Comparison of ENCODE assay signal across 30 cellular contexts in the genomic region with DNA sequence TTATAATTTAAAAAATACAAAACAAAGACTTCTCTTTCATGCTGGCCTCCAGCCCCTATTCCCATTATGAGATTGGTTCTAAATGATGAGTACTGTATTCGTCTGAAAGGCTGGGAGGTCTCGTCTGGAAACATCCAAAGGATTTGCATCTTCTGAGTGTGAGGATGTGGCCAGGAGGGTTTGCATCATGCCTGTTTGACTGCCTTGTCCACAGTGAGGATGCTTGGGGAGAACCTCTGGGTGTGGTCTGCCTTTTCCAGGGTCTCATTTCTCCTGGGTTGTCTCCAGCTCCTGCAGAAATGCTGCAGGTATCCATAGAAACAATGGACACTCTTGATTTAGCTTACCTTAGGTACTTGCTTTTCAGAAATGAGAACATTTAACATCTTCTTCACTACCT. TPM values are rescaled to one million over a fixed set of nuclear protein-coding genes. Genes with fewer than 3 reads are reported as not detected.
"Had no signal": no experiment of that assay in that cellular context is flagged by ENCODE, and none has a peak within 500 bp of the region (broad histone marks: within the 10 kb centered on the region; RNA-seq: fewer than 3 reads in every experiment).

No MANE protein-coding gene starts in this region.

- H3K4me1 ChIP-seq: heart left ventricle, lower lobe of right lung, parathyroid adenoma, psoas muscle, right lobe of liver, tibial artery, upper lobe of right lung had no signal

- H3K36me3 ChIP-seq: heart left ventricle, lower lobe of right lung, right lobe of liver, suprapubic skin, thoracic aorta, tibial artery, upper lobe of right lung had no signal

- H3K27ac ChIP-seq: heart left ventricle, lower lobe of right lung, parathyroid adenoma, psoas muscle, right lobe of liver, suprapubic skin, thoracic aorta, tibial artery, upper lobe of right lung had no signal

- H3K4me3 Mint-ChIP-seq: immature natural killer cell; naive thymus-derived CD8-positive, alpha-beta T cell; nephron; neural crest cell; stimulated activated naive B cell treated with anti-CD40 and anti-IgM and Interleukin-4, amounts not matched to agents 10 μg/mL and 1 μg/mL and 100 μg/mL, for 72 hours; stimulated activated naive CD8-positive, alpha-beta T cell treated with anti-CD3 and anti-CD28 coated beads, Interleukin-15, Interleukin-2, amounts not matched to agents 100 ng/mL and 50 ng/mL, for 24 hours had no signal

- H3K27ac Mint-ChIP-seq: immature natural killer cell; naive thymus-derived CD8-positive, alpha-beta T cell; stimulated activated naive B cell treated with anti-CD40 and anti-IgM and Interleukin-4, amounts not matched to agents 10 μg/mL and 1 μg/mL and 100 μg/mL, for 72 hours; stimulated activated naive CD8-positive, alpha-beta T cell treated with anti-CD3 and anti-CD28 coated beads, Interleukin-15, Interleukin-2, amounts not matched to agents 100 ng/mL and 50 ng/mL, for 24 hours had no signal

- DNase-seq: heart left ventricle; hypothalamus; immature natural killer cell; kidney glomerular epithelial cell; left cardiac atrium; lower lobe of right lung; mammary epithelial cell; mesenchymal stem cell; naive thymus-derived CD8-positive, alpha-beta T cell; nucleus accumbens; psoas muscle; right lobe of liver; stimulated activated CD4-positive, alpha-beta T cell treated with anti-CD3 and anti-CD28 coated beads, Interleukin-12 subunit alpha, Interleukin-12 subunit beta, amount 100 ng/mL, for 4 hours; stimulated activated CD4-positive, alpha-beta T cell treated with anti-CD3 and anti-CD28 coated beads, Interleukin-15, amount 100 ng/mL, for 24 hours; stimulated activated CD4-positive, alpha-beta T cell treated with anti-CD3 and anti-CD28 coated beads, Interleukin-2, amount 100 ng/mL, for 24 hours; stimulated activated CD4-positive, alpha-beta T cell treated with anti-CD3 and anti-CD28 coated beads, Interleukin-4, amount 100 ng/mL, for 1 hour; stimulated activated naive B cell treated with anti-CD40 and anti-IgM and Interleukin-4, amounts not matched to agents 10 μg/mL and 1 μg/mL and 100 μg/mL, for 72 hours; tibial artery; trophoblast cell; upper lobe of right lung had no signal

- H2AFZ ChIP-seq: parathyroid adenoma had no signal

- H3K4me3 ChIP-seq: heart left ventricle, lower lobe of right lung, psoas muscle, right lobe of liver, suprapubic skin, thoracic aorta, tibial artery, upper lobe of right lung had no signal

- H3K9ac ChIP-seq: parathyroid adenoma had no signal

- H3K9me3 ChIP-seq: heart left ventricle, lower lobe of right lung, psoas muscle, right lobe of liver, suprapubic skin, thoracic aorta, tibial artery, upper lobe of right lung had no signal

- H3K27me3 Mint-ChIP-seq: stimulated activated naive CD8-positive, alpha-beta T cell treated with anti-CD3 and anti-CD28 coated beads, Interleukin-15, Interleukin-2, amounts not matched to agents 100 ng/mL and 50 ng/mL, for 24 hours had no signal

- H3K9me3 Mint-ChIP-seq: immature natural killer cell; naive thymus-derived CD8-positive, alpha-beta T cell; nephron; neural crest cell; stimulated activated naive B cell treated with anti-CD40 and anti-IgM and Interleukin-4, amounts not matched to agents 10 μg/mL and 1 μg/mL and 100 μg/mL, for 72 hours; stimulated activated naive CD8-positive, alpha-beta T cell treated with anti-CD3 and anti-CD28 coated beads, Interleukin-15, Interleukin-2, amounts not matched to agents 100 ng/mL and 50 ng/mL, for 24 hours had no signal

- H3K27me3 ChIP-seq: right lobe of liver, suprapubic skin, tibial artery had no signal

- H3K4me1 Mint-ChIP-seq: immature natural killer cell; naive thymus-derived CD8-positive, alpha-beta T cell; neural crest cell; stimulated activated naive B cell treated with anti-CD40 and anti-IgM and Interleukin-4, amounts not matched to agents 10 μg/mL and 1 μg/mL and 100 μg/mL, for 72 hours had no signal

- H3K79me2 ChIP-seq: parathyroid adenoma had no signal

- FAIRE-seq: islet of Langerhans, urothelium cell line had no signal

- ATAC-seq: heart left ventricle; left cardiac atrium; left lobe of liver; naive thymus-derived CD8-positive, alpha-beta T cell; psoas muscle; right lobe of liver; stimulated activated naive B cell treated with anti-CD40 and anti-IgM and Interleukin-4, amounts not matched to agents 10 μg/mL and 1 μg/mL and 100 μg/mL, for 72 hours; upper lobe of right lung had no signal

- H3K36me3 Mint-ChIP-seq: immature natural killer cell; naive thymus-derived CD8-positive, alpha-beta T cell; stimulated activated naive B cell treated with anti-CD40 and anti-IgM and Interleukin-4, amounts not matched to agents 10 μg/mL and 1 μg/mL and 100 μg/mL, for 72 hours had no signal

RNA-seq across cellular contexts. Expression of a gene that starts 26.4 kb away (rescaled TPM):
- total RNA-seq: naive thymus-derived CD8-positive, alpha-beta T cell; neural crest cell; osteoblast had no signal
- polyA plus RNA-seq: immature natural killer cell; naive thymus-derived CD8-positive, alpha-beta T cell had no signal
